In genomic region chr12:32681272-32681671, GRCh38 we compare ENCODE assay signal across 10 cellular contexts. TPM values are rescaled to one million over a fixed set of nuclear protein-coding genes. Genes with fewer than 3 reads are reported as not detected.
A peak's percentile ranks its signal among the peaks of the same experiment; 100 is the strongest.
DNase-seq lines count a peak whose midpoint lies in the region; ATAC-seq, FAIRE-seq and TF ChIP-seq lines count a peak whose summit lies in the region.
"Had no signal": no experiment of that assay in that cellular context is flagged by ENCODE, and none has a peak within 500 bp of the region (broad histone marks: within the 10 kb centered on the region; RNA-seq: fewer than 3 reads in every experiment).

No MANE protein-coding gene starts in this region.

- H3K4me3 ChIP-seq in AG04450 (ENCODE audit: low read depth, low read length) (peak overlapping the region; percentile 85; the same call in 1 of the 2 replicates), GM12864 (ENCODE audit: low read depth, low read length) (peak overlapping the region; percentile 21; the same call in 1 of the 2 replicates), RWPE2 (ENCODE audit: severe bottlenecking) (peak overlapping the region; percentile 64), keratinocyte (ENCODE audit: control insufficient read depth in 2 of 3, extremely low read depth in 1 of 3, insufficient read depth in 2 of 3, low read depth in 1 of 3, low read length in 3 of 3) (peak overlapping the region; percentile 73 to 96 (median 89))

- FAIRE-seq in keratinocyte (lab: Jason Lieb, UNC): no peak

- TF ChIP-seq CTCF in AG04450 (IDR thresholded peaks at IDR 0.05; ENCODE audit: low read depth, low read length): no peak
- no peak for TF ChIP-seq CTCF in GM12864 (IDR thresholded peaks at IDR 0.05; ENCODE audit: low read depth, low read length, missing control alignments)
- no peak for TF ChIP-seq CTCF in RWPE2 (IDR thresholded peaks at IDR 0.05; ENCODE audit: poor library complexity, severe bottlenecking)
- no peak for TF ChIP-seq CTCF in keratinocyte (optimal IDR thresholded peaks at IDR 0.05 in 1 of 3, IDR thresholded peaks at IDR 0.05 in 1 of 3, conservative IDR thresholded peaks at IDR 0.05 in 1 of 3; ENCODE audit: extremely low read depth in 1 of 3, insufficient read depth in 2 of 3, low read length in 3 of 3)
- TF ChIP-seq CTCF in GM13977 (IDR thresholded peaks at IDR 0.05; ENCODE audit: extremely low read depth, insufficient read depth, missing control alignments): no peak

- H3K27ac ChIP-seq in AG04450 (ENCODE audit: low read depth, low read length) (no peak overlapping the region), RWPE2 (ENCODE audit: poor library complexity, severe bottlenecking) (peak overlapping the region; percentile 84), keratinocyte (ENCODE audit: control insufficient read depth, insufficient read depth, low read length) (no peak overlapping the region)

- H3K9me3 ChIP-seq in AG04450 (ENCODE audit: control insufficient read depth, insufficient read depth, low read length): peaks cover 3% of the 10 kb centered on the region; the same call in 1 of the 2 replicates
- no peaks in the 10 kb centered on the region for H3K9me3 ChIP-seq in RWPE2 (ENCODE audit: severe bottlenecking)
- no peaks in the 10 kb centered on the region for H3K9me3 ChIP-seq in keratinocyte (ENCODE audit: control insufficient read depth, low read depth, low read length)

- in situ Hi-C loops in GM13977 (cut with MboI; ENCODE audit: low pct_unique_long_range_greater_than_20kb, low sequenced_read_pairs, unreplicated experiment): loop anchor here (25.0 kb wide), 1 partner anchor 1019 kb away; the partner anchor contains the start of gene ETFBKMT

- H3K9me1 ChIP-seq in keratinocyte (ENCODE audit: control insufficient read depth, extremely low read depth, insufficient read depth, low read length): peaks cover 3% of the 10 kb centered on the region

- peak overlapping the region; percentile 89 for H3K9ac ChIP-seq in keratinocyte (ENCODE audit: control insufficient read depth, extremely low read depth, insufficient read depth, low read length)

- dilution Hi-C loops in keratinocyte (cut with MboI; ENCODE audit: extremely low pct_ligation_motif_present, low sequenced_read_pairs): no loop called here

- H3K79me2 ChIP-seq in keratinocyte (ENCODE audit: control insufficient read depth, insufficient read depth, low read length): peaks cover 67% of the 10 kb centered on the region

- DNase-seq in AG04450 (ENCODE audit: low read depth, low spot score) (no peak), GM12864 (ENCODE audit: low read depth) (no peak), RWPE2 (ENCODE audit: low spot score) (no peak), keratinocyte (ENCODE audit: low read depth, low spot score) (no peak), GM13977 (ENCODE audit: low spot score) (no peak), GM19240 (ENCODE audit: insufficient read length, low spot score) (no peak)
- DNase-seq in activated effector memory CD4-positive, alpha-beta T cell treated with anti-CD3 and anti-CD28 coated beads, Interleukin-2, amount 50 U/mL, for 16 hours: no peak
- DNase-seq: activated CD4-positive, alpha-beta T cell treated with anti-CD3 and anti-CD28 coated beads, Interleukin-2, amount 50 U/mL, for 1 hour had no signal

- peaks cover 25% of the 10 kb centered on the region for H3K36me3 ChIP-seq in RWPE2 (ENCODE audit: low read depth)
- peaks cover 0 to 7% of the 10 kb centered on the region in 2 experiments for H3K36me3 ChIP-seq in keratinocyte (ENCODE audit: control insufficient read depth in 2 of 2, extremely low read depth in 1 of 2, insufficient read depth in 2 of 2, low read length in 2 of 2)

- peak overlapping the region; percentile 86 for H3K4me2 ChIP-seq in keratinocyte (ENCODE audit: control insufficient read depth, extremely low read depth, insufficient read depth, low read depth, low read length)

- ATAC-seq in RWPE2 (ENCODE audit: low read depth) (no peak), GM18873 (IDR thresholded peaks at IDR 0.05; ENCODE audit: low FRiP score, unreplicated experiment) (no peak)
- ATAC-seq: stimulated activated effector memory CD8-positive, alpha-beta T cell treated with anti-CD3 and anti-CD28 coated beads, Interleukin-12 subunit alpha, Interleukin-12 subunit beta, amount 100 ng/mL, for 72 hours had no signal

- CTCF ChIA-PET in AG04450 (lab: Charles Lee): no interaction called here

- POLR2A ChIA-PET in AG04450 (lab: Yijun Ruan, JAX): no interaction called here

- H3K27me3 ChIP-seq in AG04450 (ENCODE audit: control insufficient read depth, insufficient read depth, low read length): no peaks in the 10 kb centered on the region
- H3K27me3 ChIP-seq in RWPE2 (ENCODE audit: insufficient read depth, poor library complexity, severe bottlenecking): no peaks in the 10 kb centered on the region
- no peaks in the 10 kb centered on the region for H3K27me3 ChIP-seq in keratinocyte (ENCODE audit: control insufficient read depth, extremely low read depth, insufficient read depth, low read length)

- no peaks in the 10 kb centered on the region for H4K20me1 ChIP-seq in keratinocyte (ENCODE audit: control insufficient read depth, extremely low read depth, insufficient read depth, low read length)

- H3K4me1 ChIP-seq in RWPE2 (ENCODE audit: insufficient read depth, poor library complexity, severe bottlenecking) (peaks cover 19% of the 10 kb centered on the region), keratinocyte (ENCODE audit: control insufficient read depth, extremely low read depth, insufficient read depth, low read length) (peaks cover 13% of the 10 kb centered on the region)

- H2AFZ ChIP-seq in keratinocyte (ENCODE audit: control insufficient read depth, low read length): no peak overlapping the region

RNA-seq across cellular contexts. Expression of gene DNM1L, which starts 2.2 kb away (rescaled TPM):
- polyA plus RNA-seq in AG04450 (2011; rRNA removed) (49.1 and 68.2 TPM in 2 replicates), keratinocyte (64.8 to 115 TPM (median 89.5 TPM) in 3 replicates)
- polyA minus RNA-seq in AG04450 (2011; rRNA and poly(A)+ RNA removed): 41.4 and 56.6 TPM in 2 replicates
- 65.1 TPM for polyA plus RNA-seq in keratinocyte (2011; ENCODE audit: low read depth)
- 51.7 and 83.9 TPM in 2 replicates for polyA plus RNA-seq in keratinocyte (2011; cell fraction: cytosol; rRNA removed)
- 108 and 137 TPM in 2 replicates for polyA plus RNA-seq in keratinocyte (2011; cell fraction: nucleus; rRNA removed)
- 37.4 and 85.2 TPM in 2 replicates for polyA plus RNA-seq in keratinocyte (2012; ENCODE audit: low replicate concordance)
- 84.1 to 115 TPM (median 90.5 TPM) in 3 replicates for polyA minus RNA-seq in keratinocyte
- polyA minus RNA-seq in keratinocyte (2011; cell fraction: cytosol; rRNA and poly(A)+ RNA removed): 57.4 TPM
- polyA minus RNA-seq in keratinocyte (2011; cell fraction: nucleus; rRNA and poly(A)+ RNA removed): 80.5 and 124 TPM in 2 replicates

Comparison
In these comparisons a context has a peak if more than half of its experiments do, and no peak if none do; other contexts are left out.
1. H3K4me3 ChIP-seq: peak in every context shown above with its lines; median percentile 89 in keratinocyte; 85 in AG04450; 64 in RWPE2; 21 in GM12864.